ENCODE assay signal across 1 cellular context in the genomic region with DNA sequence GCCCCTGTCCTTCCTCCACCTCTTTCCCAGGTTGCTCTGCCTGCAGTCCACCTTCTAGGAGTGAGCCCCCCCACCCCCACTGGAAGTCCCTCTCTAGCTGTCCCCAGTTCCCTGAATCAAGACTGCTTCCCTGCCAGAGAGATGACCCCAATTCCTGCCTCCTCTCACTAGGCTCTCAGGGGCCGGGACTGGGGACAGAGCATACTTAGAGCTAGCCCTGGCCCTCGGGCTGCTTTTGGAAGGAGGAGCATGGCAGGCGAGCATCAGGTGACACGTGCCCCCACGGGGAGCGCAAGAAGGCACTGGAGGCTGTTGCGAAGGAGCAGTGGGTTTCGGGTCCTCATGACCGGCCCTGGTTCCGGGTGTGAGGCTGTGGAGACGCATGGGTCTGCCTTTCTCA.
TF ChIP-seq lines count a peak whose summit lies in the region.

No MANE protein-coding gene starts in this region.

TF ChIP-seq in WTC11, 78 proteins besides CTCF, POLR2A, EP300 and RAD21 (continued from another document):
- TF ChIP-seq, protein P1, sequence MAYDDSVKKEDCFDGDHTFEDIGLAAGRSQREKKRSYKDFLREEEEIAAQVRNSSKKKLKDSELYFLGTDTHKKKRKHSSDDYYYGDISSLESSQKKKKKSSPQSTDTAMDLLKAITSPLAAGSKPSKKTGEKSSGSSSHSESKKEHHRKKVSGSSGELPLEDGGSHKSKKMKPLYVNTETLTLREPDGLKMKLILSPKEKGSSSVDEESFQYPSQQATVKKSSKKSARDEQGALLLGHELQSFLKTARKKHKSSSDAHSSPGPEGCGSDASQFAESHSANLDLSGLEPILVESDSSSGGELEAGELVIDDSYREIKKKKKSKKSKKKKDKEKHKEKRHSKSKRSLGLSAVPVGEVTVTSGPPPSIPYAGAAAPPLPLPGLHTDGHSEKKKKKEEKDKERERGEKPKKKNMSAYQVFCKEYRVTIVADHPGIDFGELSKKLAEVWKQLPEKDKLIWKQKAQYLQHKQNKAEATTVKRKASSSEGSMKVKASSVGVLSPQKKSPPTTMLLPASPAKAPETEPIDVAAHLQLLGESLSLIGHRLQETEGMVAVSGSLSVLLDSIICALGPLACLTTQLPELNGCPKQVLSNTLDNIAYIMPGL (CRISPR knock-in tag; IDR thresholded peaks at IDR 0.05), result no peak
- TF ChIP-seq ZSCAN18 (CRISPR knock-in tag; IDR thresholded peaks at IDR 0.05), result no peak
- no peak for TF ChIP-seq ZBTB21 (CRISPR knock-in tag; IDR thresholded peaks at IDR 0.05; ENCODE audit: borderline replicate concordance)
- TF ChIP-seq ZNF423 (CRISPR knock-in tag; IDR thresholded peaks at IDR 0.05), result no peak
- TF ChIP-seq CBFB (CRISPR knock-in tag; IDR thresholded peaks at IDR 0.05; ENCODE audit: low read depth), result no peak
- TF ChIP-seq NR1H2 (CRISPR knock-in tag; IDR thresholded peaks at IDR 0.05), result no peak
- no peak for TF ChIP-seq STAT6 (CRISPR knock-in tag; conservative IDR thresholded peaks at IDR 0.05; ENCODE audit: low read depth)
- TF ChIP-seq, protein P2, sequence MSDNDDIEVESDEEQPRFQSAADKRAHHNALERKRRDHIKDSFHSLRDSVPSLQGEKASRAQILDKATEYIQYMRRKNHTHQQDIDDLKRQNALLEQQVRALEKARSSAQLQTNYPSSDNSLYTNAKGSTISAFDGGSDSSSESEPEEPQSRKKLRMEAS (CRISPR knock-in tag; IDR thresholded peaks at IDR 0.05), result no peak
- no peak for TF ChIP-seq GABPB1 (CRISPR knock-in tag; IDR thresholded peaks at IDR 0.05)
- TF ChIP-seq, protein P3, sequence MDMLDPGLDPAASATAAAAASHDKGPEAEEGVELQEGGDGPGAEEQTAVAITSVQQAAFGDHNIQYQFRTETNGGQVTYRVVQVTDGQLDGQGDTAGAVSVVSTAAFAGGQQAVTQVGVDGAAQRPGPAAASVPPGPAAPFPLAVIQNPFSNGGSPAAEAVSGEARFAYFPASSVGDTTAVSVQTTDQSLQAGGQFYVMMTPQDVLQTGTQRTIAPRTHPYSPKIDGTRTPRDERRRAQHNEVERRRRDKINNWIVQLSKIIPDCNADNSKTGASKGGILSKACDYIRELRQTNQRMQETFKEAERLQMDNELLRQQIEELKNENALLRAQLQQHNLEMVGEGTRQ (CRISPR knock-in tag; IDR thresholded peaks at IDR 0.05), result no peak
- no peak for TF ChIP-seq ZNF121 (CRISPR knock-in tag; IDR thresholded peaks at IDR 0.05)
- TF ChIP-seq ZNF671 (CRISPR knock-in tag; IDR thresholded peaks at IDR 0.05), result no peak
